18 cellular contexts compared by ENCODE assay signal in the genomic region with DNA sequence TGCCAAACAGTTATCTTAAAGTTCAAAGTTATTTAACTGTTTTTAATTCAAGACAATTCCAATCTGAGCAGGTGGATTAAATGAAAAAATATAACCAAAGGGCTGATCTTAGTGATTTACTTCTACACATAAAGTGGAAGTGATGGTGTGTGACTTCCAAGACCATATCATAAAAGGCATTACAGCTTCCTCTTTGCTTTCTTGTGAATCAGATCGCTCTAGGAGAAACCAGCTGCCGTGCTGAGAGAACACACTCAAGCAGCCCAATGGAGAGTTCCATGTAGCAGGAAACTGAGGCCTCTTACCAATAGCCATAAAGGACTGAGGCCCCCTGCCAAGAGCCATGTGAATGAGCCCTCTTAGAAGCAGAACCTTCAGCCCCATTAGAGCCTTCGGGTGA.
"Had no signal": no experiment of that assay in that cellular context is flagged by ENCODE, and none has a peak within 500 bp of the region (broad histone marks: within the 10 kb centered on the region; RNA-seq: fewer than 3 reads in every experiment).

No MANE protein-coding gene starts in this region.

- ATAC-seq: heart left ventricle; left colon; left ventricle myocardium superior; psoas muscle; stimulated activated effector memory CD8-positive, alpha-beta T cell treated with anti-CD3 and anti-CD28 coated beads, Interleukin-12 subunit alpha, Interleukin-12 subunit beta, amount 100 ng/mL, for 72 hours; stimulated activated naive CD8-positive, alpha-beta T cell treated with anti-CD3 and anti-CD28 coated beads, Interleukin-15, amount 100 ng/mL, for 72 hours had no signal

- H3K9me3 ChIP-seq: heart left ventricle, psoas muscle, right lobe of liver, thoracic aorta, transverse colon had no signal

- H3K27ac ChIP-seq: heart left ventricle, psoas muscle, right lobe of liver, thoracic aorta, transverse colon had no signal

- H3K27me3 ChIP-seq: heart left ventricle, right lobe of liver, transverse colon had no signal

- DNase-seq: effector CD4-positive, alpha-beta T cell; endodermal cell; heart left ventricle; hippocampal formation; left colon; left ventricle myocardium superior; naive B cell; nephron progenitor cell; psoas muscle; retina; right lobe of liver; stimulated activated CD4-positive, alpha-beta T cell treated with anti-CD3 and anti-CD28 coated beads, Interleukin-4, amount 100 ng/mL, for 1 hour; stimulated activated CD8-positive, alpha-beta memory T cell treated with anti-CD3 and anti-CD28 coated beads, Interleukin-4, amount 100 ng/mL, for 48 hours; stimulated activated naive CD8-positive, alpha-beta T cell treated with anti-CD3 and anti-CD28 coated beads, Interleukin-15, amount 100 ng/mL, for 72 hours; transverse colon had no signal

- H3K36me3 ChIP-seq: right lobe of liver, thoracic aorta had no signal

- H3K4me3 ChIP-seq: heart left ventricle, lung, psoas muscle, right lobe of liver, thoracic aorta, transverse colon had no signal

- H3K4me1 ChIP-seq: heart left ventricle, psoas muscle, transverse colon had no signal
